17 cellular contexts compared by ENCODE assay signal in genomic region chr18:62558015-62558663, GRCh38. TPM values are rescaled to one million over a fixed set of nuclear protein-coding genes. Genes with fewer than 3 reads are reported as not detected.
A peak's percentile ranks its signal among the peaks of the same experiment; 100 is the strongest.
DNase-seq lines count a peak whose midpoint lies in the region; ATAC-seq, FAIRE-seq and TF ChIP-seq lines count a peak whose summit lies in the region.
"Had no signal": no experiment of that assay in that cellular context is flagged by ENCODE, and none has a peak within 500 bp of the region (broad histone marks: within the 10 kb centered on the region; RNA-seq: fewer than 3 reads in every experiment).

No MANE protein-coding gene starts in this region.

- no peak overlapping the region for H2AFZ ChIP-seq in HepG2 (ENCODE audit: low read length)

- POLR2A ChIA-PET in HepG2 (lab: Yijun Ruan, JAX) = no interaction called here

- TF ChIP-seq EP300 in HepG2 (IDR thresholded peaks at IDR 0.05; ENCODE audit: low read depth in 2 of 2, low read length in 2 of 2) = no peak
- TF ChIP-seq EP300 in HepG2 (CRISPR knock-in tag; IDR thresholded peaks at IDR 0.05; ENCODE audit: borderline replicate concordance) = no peak
- TF ChIP-seq EP300 in suprapubic skin (IDR thresholded peaks at IDR 0.05) = no peak

- no peak for FAIRE-seq in HepG2 (lab: Jason Lieb, UNC)
- FAIRE-seq: astrocyte had no signal

- H3K9me3 ChIP-seq in HepG2 (ENCODE audit: low read length) (no peaks in the 10 kb centered on the region), right lobe of liver (no peaks in the 10 kb centered on the region), heart left ventricle (no peaks in the 10 kb centered on the region), suprapubic skin (no peaks in the 10 kb centered on the region)
- H3K9me3 ChIP-seq: transverse colon had no signal

- CTCF ChIA-PET in HepG2 (lab: Yijun Ruan, JAX; ENCODE audit: low intra/inter-chr PET ratio, low total read pairs) = no interaction called here

- no peak for TF ChIP-seq CTCF in HepG2 (CRISPR knock-in tag; IDR thresholded peaks at IDR 0.05)
- no peak for TF ChIP-seq CTCF in right lobe of liver (IDR thresholded peaks at IDR 0.05)
- no peak for TF ChIP-seq CTCF in heart left ventricle (IDR thresholded peaks at IDR 0.05)
- no peak for TF ChIP-seq CTCF in suprapubic skin (IDR thresholded peaks at IDR 0.05)

- H3K27me3 ChIP-seq in HepG2 (ENCODE audit: control insufficient read depth in 1 of 2, insufficient read depth in 2 of 2, low read length in 2 of 2) = no peaks in the 10 kb centered on the region
- H3K27me3 ChIP-seq in right lobe of liver = no peaks in the 10 kb centered on the region
- no peaks in the 10 kb centered on the region for H3K27me3 ChIP-seq in heart left ventricle
- no peaks in the 10 kb centered on the region for H3K27me3 ChIP-seq in suprapubic skin
- H3K27me3 ChIP-seq: transverse colon had no signal

- in situ Hi-C loops in HepG2 (cut with HindIII; ENCODE audit: extremely low pct_ligation_motif_present, low pct_unique_long_range_greater_than_20kb) (no loop called here), KBM-7 (cut with MboI; ENCODE audit: low pct_unique_long_range_greater_than_20kb, low sequenced_read_pairs) (no loop called here)

- DNase-seq in HepG2 (ENCODE audit: low spot score) (no peak), right lobe of liver (no peak), KBM-7 (peak; percentile 47), NCI-H82 (lab: John Stamatoyannopoulos, UW) (no peak), heart left ventricle (no peak), iPS-NIHi11 (ENCODE audit: low spot score) (no peak), suprapubic skin (ENCODE audit: low spot score in 2 of 2) (no peak)
- DNase-seq: activated CD4-positive, alpha-beta T cell treated with anti-CD3 and anti-CD28 coated beads, Interleukin-2, amount 10 ng/mL, durations not matched to agents 24 days and 14 days; activated naive CD4-positive, alpha-beta T cell treated with anti-CD3 and anti-CD28 coated beads, Interleukin-2, amount 10 ng/mL, durations not matched to agents 7 days and 5 days; foreskin fibroblast; Kasumi-1; left colon; NCI-H1092 treated with DMSO at 0.1 percent for 48 hours; transverse colon had no signal

- no peak for ATAC-seq in HepG2
- ATAC-seq in right lobe of liver = no peak
- ATAC-seq in HG02610 (IDR thresholded peaks at IDR 0.05; ENCODE audit: unreplicated experiment) = peak; percentile 88
- no peak for ATAC-seq in heart left ventricle

- 97% methylated on average over 6 of the region's 6 CpGs for WGBS in HepG2 (ENCODE audit: low lambda C conversion rate)
- WGBS in right lobe of liver (ENCODE audit: insufficient coverage, low coverage, low lambda C conversion rate, missing lambda C conversion rate) = 93% methylated on average over 6 of the region's 6 CpGs
- WGBS in heart left ventricle, 4 donors = 92 to 95% (median 94%) methylated on average over 6 of the region's 6 CpGs
- WGBS in suprapubic skin = 86% methylated on average over 6 of the region's 6 CpGs

- TF ChIP-seq POLR2A in HepG2 (IDR thresholded peaks at IDR 0.05; ENCODE audit: insufficient read depth in 1 of 2, low read depth in 2 of 2, low read length in 2 of 2) (no peak), right lobe of liver (IDR thresholded peaks at IDR 0.05) (no peak), heart left ventricle (IDR thresholded peaks at IDR 0.05) (no peak), suprapubic skin (IDR thresholded peaks at IDR 0.05) (no peak)

- TSS peak; percentile 15 for BruUV-seq in HepG2 (replicated peaks; lab: Mats Ljungman, UMichigan)

- H3K4me2 ChIP-seq in HepG2 (ENCODE audit: low read depth, low read length) = no peak overlapping the region

- no peak for TF ChIP-seq RAD21 in HepG2 (CRISPR knock-in tag; IDR thresholded peaks at IDR 0.05)

- H3K27ac ChIP-seq in HepG2 (ENCODE audit: extremely low read length, insufficient read depth, low read length) (no peak overlapping the region), right lobe of liver (no peak overlapping the region), heart left ventricle (no peak overlapping the region), suprapubic skin (no peak overlapping the region)
- H3K27ac ChIP-seq: coronary artery, transverse colon had no signal

- H3K36me3 ChIP-seq in HepG2 (replicated peaks in 1 of 2; ENCODE audit: control insufficient read depth in 1 of 2, insufficient read depth in 2 of 2, low read length in 2 of 2) (peaks cover 21 to 85% of the 10 kb centered on the region in 2 experiments), right lobe of liver (peaks cover 0 to 90% (median 40%) of the 10 kb centered on the region in 4 donors), heart left ventricle (peaks cover 0 to 100% (median 88%) of the 10 kb centered on the region in 9 donors), suprapubic skin (peaks cover 67% of the 10 kb centered on the region)

- no peak overlapping the region for H3K4me3 ChIP-seq in HepG2 (replicated peaks in 1 of 3; ENCODE audit: insufficient read depth in 1 of 3, low read depth in 2 of 3, low read length in 3 of 3)
- H3K4me3 ChIP-seq in right lobe of liver = no peak overlapping the region
- no peak overlapping the region for H3K4me3 ChIP-seq in heart left ventricle
- no peak overlapping the region for H3K4me3 ChIP-seq in suprapubic skin
- H3K4me3 ChIP-seq: coronary artery, transverse colon had no signal

- H3K79me2 ChIP-seq in HepG2 (ENCODE audit: insufficient read depth, low read length) = peaks cover 17% of the 10 kb centered on the region

- H3K4me1 ChIP-seq in HepG2 (ENCODE audit: insufficient read depth, low read length) (no peaks in the 10 kb centered on the region), right lobe of liver (no peaks in the 10 kb centered on the region), heart left ventricle (peaks cover 0 to 13% (median 0%) of the 10 kb centered on the region in 12 donors), suprapubic skin (no peaks in the 10 kb centered on the region)

- H4K20me1 ChIP-seq in HepG2 (ENCODE audit: insufficient read depth, low read length) = peaks cover 6% of the 10 kb centered on the region; the same call in 1 of the 2 replicates

- intact Hi-C loops in HepG2 (cut with micrococcal nuclease; ENCODE audit: unreplicated experiment) (no loop called here), right lobe of liver (cut with DNase I) (no loop called here), heart left ventricle (cut with DNase I) (no loop called here)

- H3K9ac ChIP-seq in HepG2 (ENCODE audit: insufficient read depth, low read depth, low read length) = no peak overlapping the region

TF ChIP-seq in HepG2, 621 proteins besides CTCF, POLR2A, EP300 and RAD21:
- no peak for TF ChIP-seq SNAPC5 (CRISPR knock-in tag; IDR thresholded peaks at IDR 0.05; ENCODE audit: borderline replicate concordance)
- peak; percentile 29 for TF ChIP-seq RBM22 (optimal IDR thresholded peaks at IDR 0.05; ENCODE audit: low read length)
- no peak for TF ChIP-seq SAFB2 (CRISPR knock-in tag; IDR thresholded peaks at IDR 0.05; ENCODE audit: borderline replicate concordance, low read depth)
- TF ChIP-seq ZBTB3 (CRISPR knock-in tag; IDR thresholded peaks at IDR 0.05; ENCODE audit: borderline replicate concordance, low read depth) = no peak
- TF ChIP-seq PAF1 (CRISPR knock-in tag; IDR thresholded peaks at IDR 0.05) = no peak
- no peak for TF ChIP-seq PHF5A (CRISPR knock-in tag; IDR thresholded peaks at IDR 0.05; ENCODE audit: low read depth, unreplicated experiment)
- TF ChIP-seq SIN3A (IDR thresholded peaks at IDR 0.05; ENCODE audit: borderline replicate concordance, low read depth, low read length) = no peak

RNA-seq across cellular contexts. Expression of gene ZCCHC2, which starts 35.3 kb away (rescaled TPM):
- total RNA-seq in HepG2 (2016; rRNA removed; fragmentation: Illumina TruSeq; extraction: Trizol) (76.1 and 76.5 TPM in 2 replicates), right lobe of liver (10 to 100 TPM; 18.9 to 26.6 (median 23.5) TPM), heart left ventricle (10 to 100 TPM; 11.2 to 27.5 (median 18.9) TPM), suprapubic skin (10 to 100 TPM; 22.7 to 43.5 (median 32.4) TPM)
- 177 and 189 TPM in 2 replicates for total RNA-seq in HepG2 (2016; cell fraction: cytosol; rRNA removed; fragmentation: Illumina TruSeq; extraction: Trizol; ENCODE audit: low read depth)
- total RNA-seq in HepG2 (2016; cell fraction: insoluble cytoplasmic fraction; rRNA removed; fragmentation: Illumina TruSeq; extraction: Trizol) = 71.7 and 74.4 TPM in 2 replicates
- 60.3 and 72.3 TPM in 2 replicates for total RNA-seq in HepG2 (2016; cell fraction: membrane; rRNA removed; fragmentation: Illumina TruSeq; extraction: Trizol)
- 106 and 120 TPM in 2 replicates for total RNA-seq in HepG2 (2016; cell fraction: nucleus; rRNA removed; fragmentation: Illumina TruSeq; extraction: Trizol)
- polyA plus RNA-seq in HepG2 (2011; rRNA removed) (52.2 and 62.5 TPM in 2 replicates), heart left ventricle (10 to 100 TPM in 1 of 2 donors, 1 to 10 TPM in 1; 5.6 to 13.3 TPM)
- polyA plus RNA-seq in HepG2 (2011; cell fraction: cytosol; rRNA removed) = 39.3 and 44.4 TPM in 2 replicates
- polyA plus RNA-seq in HepG2 (2011; cell fraction: nucleus; rRNA removed) = 79.8 and 99.4 TPM in 2 replicates
- polyA plus RNA-seq in HepG2 (2012) = 25.6 and 27.8 TPM in 2 replicates
- 4.7 and 5.0 TPM in 2 replicates for polyA plus RNA-seq in HepG2 (2016; cell fraction: cytosol; fragmentation: Illumina TruSeq; extraction: Trizol; ENCODE audit: low read depth)
- 53.3 and 60.9 TPM in 2 replicates for polyA plus RNA-seq in HepG2 (2016; cell fraction: insoluble cytoplasmic fraction; fragmentation: Illumina TruSeq; extraction: Trizol; ENCODE audit: low read depth)
- 13.0 and 14.6 TPM in 2 replicates for polyA plus RNA-seq in HepG2 (2016; cell fraction: membrane; fragmentation: Illumina TruSeq; extraction: Trizol; ENCODE audit: low read depth)
- 129 and 143 TPM in 2 replicates for polyA plus RNA-seq in HepG2 (2016; cell fraction: nucleus; fragmentation: Illumina TruSeq; extraction: Trizol; ENCODE audit: insufficient read depth, low read depth)
- 58.0 and 138 TPM in 2 replicates for polyA minus RNA-seq in HepG2 (2011; rRNA and poly(A)+ RNA removed; ENCODE audit: low replicate concordance)
- polyA minus RNA-seq in HepG2 (2011; cell fraction: cytosol; rRNA and poly(A)+ RNA removed) = 42.1 and 44.2 TPM in 2 replicates
- polyA minus RNA-seq in HepG2 (2011; cell fraction: nucleus; rRNA and poly(A)+ RNA removed) = 164 and 187 TPM in 2 replicates
